8 cellular contexts compared by ENCODE assay signal in the genomic region with DNA sequence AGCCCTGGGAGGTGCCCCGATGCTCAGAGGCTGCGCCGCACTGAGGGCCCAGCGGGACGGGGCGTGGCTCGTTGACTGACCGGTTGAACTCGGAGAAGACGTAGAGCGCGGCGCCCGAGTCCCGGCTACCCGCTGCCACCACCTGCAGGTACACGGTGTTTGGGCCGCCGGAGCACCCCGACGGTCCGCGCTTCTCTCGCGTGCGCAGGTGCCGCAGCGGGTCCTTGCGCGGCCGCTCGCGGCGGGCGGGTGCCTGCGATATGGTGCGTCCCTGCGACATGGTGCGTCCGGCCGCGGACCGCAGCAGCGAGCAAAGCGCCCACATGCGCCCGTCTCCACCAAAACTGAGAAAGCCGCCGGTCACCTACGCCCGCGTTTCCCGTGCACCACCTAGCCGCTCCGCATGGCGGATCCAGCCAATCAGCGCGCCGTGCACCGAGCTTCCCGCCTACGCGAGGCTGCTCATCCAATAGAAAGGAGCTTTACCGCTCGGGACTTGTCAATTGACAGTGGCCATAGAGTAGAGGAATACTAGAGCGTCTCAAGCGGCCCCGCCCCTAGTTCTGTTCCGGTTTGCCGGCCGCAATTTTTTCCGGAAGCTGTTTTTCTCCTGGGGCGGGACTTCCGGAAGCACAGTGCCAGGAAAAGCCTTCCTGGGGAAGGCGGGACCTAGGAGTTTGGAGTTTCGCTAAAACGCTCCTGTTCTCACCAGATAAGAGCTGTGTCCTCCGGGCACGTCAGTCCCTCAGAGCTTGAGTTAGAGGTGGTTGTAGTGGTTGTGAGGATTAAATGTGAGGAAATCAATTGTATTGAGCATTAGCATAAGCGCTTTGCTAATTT. TPM values are rescaled to one million over a fixed set of nuclear protein-coding genes. Genes with fewer than 3 reads are reported as not detected.
A peak's percentile ranks its signal among the peaks of the same experiment; 100 is the strongest.
DNase-seq lines count a peak whose midpoint lies in the region; ATAC-seq lines count a peak whose summit lies in the region.

A gene with protein sequence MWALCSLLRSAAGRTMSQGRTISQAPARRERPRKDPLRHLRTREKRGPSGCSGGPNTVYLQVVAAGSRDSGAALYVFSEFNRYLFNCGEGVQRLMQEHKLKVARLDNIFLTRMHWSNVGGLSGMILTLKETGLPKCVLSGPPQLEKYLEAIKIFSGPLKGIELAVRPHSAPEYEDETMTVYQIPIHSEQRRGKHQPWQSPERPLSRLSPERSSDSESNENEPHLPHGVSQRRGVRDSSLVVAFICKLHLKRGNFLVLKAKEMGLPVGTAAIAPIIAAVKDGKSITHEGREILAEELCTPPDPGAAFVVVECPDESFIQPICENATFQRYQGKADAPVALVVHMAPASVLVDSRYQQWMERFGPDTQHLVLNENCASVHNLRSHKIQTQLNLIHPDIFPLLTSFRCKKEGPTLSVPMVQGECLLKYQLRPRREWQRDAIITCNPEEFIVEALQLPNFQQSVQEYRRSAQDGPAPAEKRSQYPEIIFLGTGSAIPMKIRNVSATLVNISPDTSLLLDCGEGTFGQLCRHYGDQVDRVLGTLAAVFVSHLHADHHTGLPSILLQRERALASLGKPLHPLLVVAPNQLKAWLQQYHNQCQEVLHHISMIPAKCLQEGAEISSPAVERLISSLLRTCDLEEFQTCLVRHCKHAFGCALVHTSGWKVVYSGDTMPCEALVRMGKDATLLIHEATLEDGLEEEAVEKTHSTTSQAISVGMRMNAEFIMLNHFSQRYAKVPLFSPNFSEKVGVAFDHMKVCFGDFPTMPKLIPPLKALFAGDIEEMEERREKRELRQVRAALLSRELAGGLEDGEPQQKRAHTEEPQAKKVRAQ (minus strand): TSS at position 405 of the 840 bp plus-strand sequence. CDS start 80 bp downstream, at position 325.

- H3K4me3 ChIP-seq in rectal smooth muscle tissue (ENCODE audit: low read length): peak within 1 kb of the TSS; percentile 90
- peak within 1 kb of the TSS; percentile 62 to 92 for H3K4me3 ChIP-seq in aorta (ENCODE audit: low read length in 2 of 2)

- H3K27ac ChIP-seq in rectal smooth muscle tissue (ENCODE audit: low read depth, low read length) (peak within 1 kb of the TSS; percentile 68), aorta (ENCODE audit: low read depth in 1 of 2, low read length in 2 of 2) (peak within 1 kb of the TSS in 1 of 2 donors; percentile 52)

- ATAC-seq in GM18511 (IDR thresholded peaks at IDR 0.05; ENCODE audit: unreplicated experiment) (peak; percentile 97), HG03039 (IDR thresholded peaks at IDR 0.05; ENCODE audit: unreplicated experiment) (peak; percentile 98), aorta (ENCODE audit: low FRiP score) (peak; percentile 100)

- peak within 1 kb of the TSS; percentile 81 for H3K9ac ChIP-seq in rectal smooth muscle tissue (ENCODE audit: low read length)

- intact Hi-C loops in aorta (cut with DNase I): no loop called here

- WGBS in aorta, 2 donors: 0% methylated on average over 77 to 80 of the region's 80 CpGs

- DNase-seq in NCI-H2081 (lab: John Stamatoyannopoulos, UW): peak; percentile 92 to 96
- DNase-seq in T1000 (lab: John Stamatoyannopoulos, UW): peak; percentile 97
- peak; percentile 99 for DNase-seq in astrocyte of the hippocampus (ENCODE audit: low read depth, low spot score)
- DNase-seq in hepatic stellate cell (ENCODE audit: low spot score): peak; percentile 99
- DNase-seq in aorta: peak; percentile 98

- no peaks in the 10 kb centered on the region for H3K9me3 ChIP-seq in aorta (ENCODE audit: control insufficient read depth, low read length)

- H3K36me3 ChIP-seq in rectal smooth muscle tissue (ENCODE audit: control insufficient read depth, insufficient read depth, low read length) (peaks cover 7% of the 10 kb centered on the region), aorta (ENCODE audit: control insufficient read depth in 1 of 2, insufficient read depth in 2 of 2, low read length in 1 of 2) (peaks cover 0 to 5% of the 10 kb centered on the region in 2 donors)

- H3K4me1 ChIP-seq in rectal smooth muscle tissue (ENCODE audit: control insufficient read depth, insufficient read depth, low read length) (peaks cover 5% of the 10 kb centered on the region), aorta (ENCODE audit: control insufficient read depth in 1 of 2, insufficient read depth in 2 of 2, low read length in 2 of 2) (no peaks in the 10 kb centered on the region)

- H3K27me3 ChIP-seq in rectal smooth muscle tissue (ENCODE audit: control insufficient read depth, insufficient read depth, low read length): no peaks in the 10 kb centered on the region
- H3K27me3 ChIP-seq in aorta (ENCODE audit: control insufficient read depth in 1 of 2, insufficient read depth in 2 of 2, low read length in 1 of 2): no peaks in the 10 kb centered on the region

RNA-seq across cellular contexts. Expression of the gene that starts here (rescaled TPM):
- total RNA-seq in aorta: 10 to 100 TPM; 29.2 to 47.5 TPM
- 10 to 100 TPM; 10.8 to 53.8 TPM for polyA plus RNA-seq in aorta
